In genomic region chr10:62658516-62658915, GRCh38 we compare ENCODE assay signal across 16 cellular contexts.
A peak's percentile ranks its signal among the peaks of the same experiment; 100 is the strongest.
DNase-seq lines count a peak whose midpoint lies in the region; ATAC-seq and TF ChIP-seq lines count a peak whose summit lies in the region.
"Had no signal": no experiment of that assay in that cellular context is flagged by ENCODE, and none has a peak within 500 bp of the region (broad histone marks: within the 10 kb centered on the region; RNA-seq: fewer than 3 reads in every experiment).

No MANE protein-coding gene starts in this region.

- H3K4me3 ChIP-seq in right atrium auricular region (no peak overlapping the region), trophoblast cell (ENCODE audit: low read depth, low read length) (peak overlapping the region; percentile 14), lower leg skin (ENCODE audit: low read depth, poor library complexity, severe bottlenecking) (no peak overlapping the region)
- H3K4me3 ChIP-seq: BLaER1 treated with 17β-estradiol and CSF1 and Interleukin-3, amounts not matched to agents 10 nM and 100 nM; GM23338 had no signal

- H4K91ac ChIP-seq in trophoblast cell (ENCODE audit: low read depth, low read length): no peak overlapping the region

- H3K79me2 ChIP-seq in trophoblast cell (ENCODE audit: control insufficient read depth, insufficient read depth, low read length, poor library complexity): no peaks in the 10 kb centered on the region

- no peak overlapping the region for H4K8ac ChIP-seq in trophoblast cell (ENCODE audit: low read depth, low read length)

- H3K9me3 ChIP-seq in right atrium auricular region (no peaks in the 10 kb centered on the region), trophoblast cell (ENCODE audit: insufficient read depth, low read depth, low read length) (peaks cover 8% of the 10 kb centered on the region)

- no peak for TF ChIP-seq CTCF in right atrium auricular region (IDR thresholded peaks at IDR 0.05)
- TF ChIP-seq CTCF in lower leg skin (IDR thresholded peaks at IDR 0.05): no peak

- H3K14ac ChIP-seq in trophoblast cell (ENCODE audit: low read length): no peak overlapping the region

- H3K36me3 ChIP-seq in right atrium auricular region: no peaks in the 10 kb centered on the region
- H3K36me3 ChIP-seq in trophoblast cell (ENCODE audit: control insufficient read depth in 1 of 2, insufficient read depth in 2 of 2, low read length in 2 of 2): no peaks in the 10 kb centered on the region
- H3K36me3 ChIP-seq: BLaER1 treated with 17β-estradiol and CSF1 and Interleukin-3, amounts not matched to agents 10 nM and 100 nM had no signal

- no peak overlapping the region for H4K12ac ChIP-seq in trophoblast cell (ENCODE audit: low read depth, low read length)

- H2AFZ ChIP-seq in trophoblast cell (ENCODE audit: insufficient read depth, low read length, poor library complexity): no peak overlapping the region
- H2AFZ ChIP-seq: GM23338 had no signal

- H3K18ac ChIP-seq in trophoblast cell (ENCODE audit: low read length): no peak overlapping the region

- no CpG with 5 or more reads among the region's 8 CpGs for WGBS in trophoblast cell (ENCODE audit: extremely low coverage, insufficient coverage, insufficient read length)
- WGBS in lower leg skin, 2 donors: 72 to 79% methylated on average over 8 of the region's 8 CpGs

- no peak overlapping the region for H2BK5ac ChIP-seq in trophoblast cell (ENCODE audit: low read depth, low read length, poor library complexity)

- DNase-seq in Right ventricle myocardium superior: peak; percentile 75
- DNase-seq in right atrium auricular region (ENCODE audit: low spot score): no peak
- DNase-seq in left ventricle myocardium superior: peak; percentile 72
- no peak for DNase-seq in trophoblast cell
- DNase-seq in lower leg skin (ENCODE audit: low spot score in 2 of 2): no peak
- DNase-seq in Ammon's horn (ENCODE audit: low spot score): no peak
- no peak for DNase-seq in effector CD8-positive, alpha-beta T cell (lab: John Stamatoyannopoulos, UW)
- no peak for DNase-seq in dedifferentiated amniotic fluid mesenchymal stem cell (ENCODE audit: extremely low spot score)
- DNase-seq: 8988T; Calu3; CD8-positive, alpha-beta T cell; DMS79 treated with DMSO at 0.1 percent for 48 hours; GF-D8; H7 had no signal

- no peak overlapping the region for H3K4ac ChIP-seq in trophoblast cell (ENCODE audit: low read depth, low read length)

- H2BK120ac ChIP-seq in trophoblast cell (ENCODE audit: insufficient read depth, low read length, poor library complexity): no peak overlapping the region

- H3K4me2 ChIP-seq in trophoblast cell (ENCODE audit: low read length): no peak overlapping the region
- H3K4me2 ChIP-seq: BLaER1 treated with 17β-estradiol and CSF1 and Interleukin-3, amounts not matched to agents 10 nM and 100 nM; GM23338 had no signal

- H2AK5ac ChIP-seq in trophoblast cell (ENCODE audit: low read length): no peak overlapping the region

- intact Hi-C loops in Right ventricle myocardium superior (cut with DNase I): no loop called here
- intact Hi-C loops in left ventricle myocardium superior (cut with micrococcal nuclease): no loop called here
- intact Hi-C loops in lower leg skin (cut with DNase I; ENCODE audit: low total_unique reads): no loop called here

- no peak overlapping the region for H2BK12ac ChIP-seq in trophoblast cell (ENCODE audit: low read length)

- no peak overlapping the region for H3K23ac ChIP-seq in trophoblast cell (ENCODE audit: low read length)

- H3K27me3 ChIP-seq in right atrium auricular region (no peaks in the 10 kb centered on the region), trophoblast cell (ENCODE audit: insufficient read depth, low read length) (no peaks in the 10 kb centered on the region)
- H3K27me3 ChIP-seq: BLaER1 treated with 17β-estradiol and CSF1 and Interleukin-3, amounts not matched to agents 10 nM and 100 nM had no signal

- H3K9ac ChIP-seq in trophoblast cell (ENCODE audit: low read length): no peak overlapping the region
- H3K9ac ChIP-seq: BLaER1 treated with 17β-estradiol and CSF1 and Interleukin-3, amounts not matched to agents 10 nM and 100 nM had no signal

- H3K79me1 ChIP-seq in trophoblast cell (ENCODE audit: low read length): no peaks in the 10 kb centered on the region

- no peaks in the 10 kb centered on the region for H3K4me1 ChIP-seq in right atrium auricular region
- no peaks in the 10 kb centered on the region for H3K4me1 ChIP-seq in trophoblast cell (ENCODE audit: control insufficient read depth in 1 of 2, insufficient read depth in 2 of 2, low read length in 2 of 2)

- peak; percentile 99 for ATAC-seq in Right ventricle myocardium superior (ENCODE audit: poor library complexity)
- ATAC-seq in left ventricle myocardium superior: peak; percentile 99
- ATAC-seq: CD8-positive, alpha-beta T cell; GM23338 had no signal

- H3K27ac ChIP-seq in right atrium auricular region: no peak overlapping the region
- H3K27ac ChIP-seq in trophoblast cell (ENCODE audit: low read depth, low read length): no peak overlapping the region
- H3K27ac ChIP-seq: BLaER1 treated with 17β-estradiol and CSF1 and Interleukin-3, amounts not matched to agents 10 nM and 100 nM had no signal

- TF ChIP-seq POLR2A in lower leg skin (IDR thresholded peaks at IDR 0.05): no peak

Comparison
In these comparisons a context has a peak if more than half of its experiments do, and no peak if none do; other contexts are left out.
1. DNase-seq: peak in Right ventricle myocardium superior (single experiment) and left ventricle myocardium superior (single experiment); none in right atrium auricular region (single experiment), trophoblast cell (0 of 2), lower leg skin (0 of 2), Ammon's horn (single experiment), effector CD8-positive, alpha-beta T cell (single experiment) and dedifferentiated amniotic fluid mesenchymal stem cell (single experiment).